8 cellular contexts compared by ENCODE assay signal in genomic region chr20:62120990-62121775, GRCh38. TPM values are rescaled to one million over a fixed set of nuclear protein-coding genes. Genes with fewer than 3 reads are reported as not detected.
A peak's percentile ranks its signal among the peaks of the same experiment; 100 is the strongest.
DNase-seq lines count a peak whose midpoint lies in the region; ATAC-seq and TF ChIP-seq lines count a peak whose summit lies in the region.

No MANE protein-coding gene starts in this region.

- H3K4me1 ChIP-seq in Panc1 (ENCODE audit: control insufficient read depth, insufficient read depth, low read length), result peaks cover 22% of the 10 kb centered on the region
- H3K4me1 ChIP-seq in duodenal mucosa (ENCODE audit: control insufficient read depth in 1 of 2, insufficient read depth in 2 of 2, low read length in 2 of 2), result peaks cover 33 to 54% of the 10 kb centered on the region in 2 donors
- H3K4me1 ChIP-seq in mucosa of stomach (ENCODE audit: control insufficient read depth, insufficient read depth, low read length), result peaks cover 12% of the 10 kb centered on the region

- H3K4me3 Mint-ChIP-seq in activated CD4-positive, alpha-beta T cell treated with anti-CD3 and anti-CD28 coated beads, Interleukin-2, amount 10 ng/mL, durations not matched to agents 7 days and 5 days, result peak overlapping the region; percentile 85

- DNase-seq in activated CD4-positive, alpha-beta T cell treated with anti-CD3 and anti-CD28 coated beads, Interleukin-2, amount 10 ng/mL, durations not matched to agents 7 days and 5 days, result no peak
- DNase-seq in activated CD4-positive, alpha-beta T cell treated with anti-CD3 and anti-CD28 coated beads, Interleukin-2, amount 50 U/mL, for 4 hours, result no peak
- DNase-seq in Panc1 (ENCODE audit: low read depth, low spot score), result no peak
- DNase-seq in DMS114 treated with DMSO at 0.1 percent for 48 hours (lab: John Stamatoyannopoulos, UW; ENCODE audit: unreplicated experiment), result no peak
- no peak for DNase-seq in KBM-7

- H3K4me3 ChIP-seq in Panc1 (ENCODE audit: low read depth in 2 of 2, low read length in 2 of 2) (peak overlapping the region; percentile 70 to 80), duodenal mucosa (ENCODE audit: low read depth in 1 of 2, low read length in 2 of 2) (peak overlapping the region; percentile 69 to 74), mucosa of stomach (ENCODE audit: low read length) (peak overlapping the region; percentile 67)

- H3K27ac ChIP-seq in Panc1 (ENCODE audit: low read length) (peak overlapping the region; percentile 90), duodenal mucosa (ENCODE audit: low read depth, low read length) (peak overlapping the region; percentile 89)

- H3K27me3 ChIP-seq in Panc1 (ENCODE audit: control insufficient read depth, insufficient read depth, low read length), result no peaks in the 10 kb centered on the region
- H3K27me3 ChIP-seq in duodenal mucosa (ENCODE audit: control insufficient read depth in 1 of 2, insufficient read depth in 2 of 2, low read length in 2 of 2), result peaks cover 0 to 3% of the 10 kb centered on the region in 2 donors
- H3K27me3 ChIP-seq in mucosa of stomach (ENCODE audit: control insufficient read depth, insufficient read depth, low read length), result peaks cover 24% of the 10 kb centered on the region

- TSS peak; percentile 84 for BruUV-seq in Panc1 (replicated peaks; lab: Mats Ljungman, UMichigan)

- no peaks in the 10 kb centered on the region for H3K27me3 Mint-ChIP-seq in activated CD4-positive, alpha-beta T cell treated with anti-CD3 and anti-CD28 coated beads, Interleukin-2, amount 10 ng/mL, durations not matched to agents 7 days and 5 days

- H3K36me3 ChIP-seq in Panc1 (ENCODE audit: control insufficient read depth, insufficient read depth, low read length), result peaks cover 7% of the 10 kb centered on the region
- H3K36me3 ChIP-seq in duodenal mucosa (ENCODE audit: control insufficient read depth in 1 of 2, insufficient read depth in 2 of 2, low read length in 2 of 2), result peaks cover 7 to 17% of the 10 kb centered on the region in 2 donors
- no peaks in the 10 kb centered on the region for H3K36me3 ChIP-seq in mucosa of stomach (ENCODE audit: control insufficient read depth, insufficient read depth, low read length)

- CTCF ChIA-PET in activated CD4-positive, alpha-beta T cell treated with anti-CD3 and anti-CD28 coated beads, Interleukin-2, amount 10 ng/mL, durations not matched to agents 7 days and 5 days (lab: Charles Lee), result interaction anchor here (0.6 to 1.9 kb wide), 4 partner anchors 15 to 725 kb away, joined by 3 to 7 read pairs (median 3); no protein-coding TSS in a partner anchor
- CTCF ChIA-PET in Panc1 (lab: Charles Lee), result interaction anchor here (0.6 kb wide), 1 partner anchor 181 kb away, joined by 12 read pairs; no protein-coding TSS in a partner anchor

- H3K27ac Mint-ChIP-seq in activated CD4-positive, alpha-beta T cell treated with anti-CD3 and anti-CD28 coated beads, Interleukin-2, amount 10 ng/mL, durations not matched to agents 7 days and 5 days, result peak overlapping the region; percentile 92

- ATAC-seq in HG02763 (IDR thresholded peaks at IDR 0.05; ENCODE audit: unreplicated experiment) (peak; percentile 2), Panc1 (peak; percentile 20)

- in situ Hi-C loops in Panc1 (cut with HindIII; ENCODE audit: low pct_unique_long_range_greater_than_20kb, low sequenced_read_pairs) (no loop called here), KBM-7 (cut with MboI; ENCODE audit: low pct_unique_long_range_greater_than_20kb, low sequenced_read_pairs) (no loop called here)

- H3K36me3 Mint-ChIP-seq in activated CD4-positive, alpha-beta T cell treated with anti-CD3 and anti-CD28 coated beads, Interleukin-2, amount 10 ng/mL, durations not matched to agents 7 days and 5 days (ENCODE audit: low read depth), result peaks cover 22% of the 10 kb centered on the region

- no peaks in the 10 kb centered on the region for H3K9me3 Mint-ChIP-seq in activated CD4-positive, alpha-beta T cell treated with anti-CD3 and anti-CD28 coated beads, Interleukin-2, amount 10 ng/mL, durations not matched to agents 7 days and 5 days

- H3K9ac ChIP-seq in duodenal mucosa (ENCODE audit: low read depth in 1 of 2, low read length in 2 of 2) (peak overlapping the region; percentile 65 to 69), mucosa of stomach (ENCODE audit: low read length) (peak overlapping the region; percentile 72)

- H3K9me3 ChIP-seq in Panc1 (ENCODE audit: control insufficient read depth, insufficient read depth, low read depth, low read length), result no peaks in the 10 kb centered on the region
- H3K9me3 ChIP-seq in duodenal mucosa (ENCODE audit: control insufficient read depth in 1 of 2, low read length in 2 of 2), result no peaks in the 10 kb centered on the region
- no peaks in the 10 kb centered on the region for H3K9me3 ChIP-seq in mucosa of stomach (ENCODE audit: control insufficient read depth, low read length)

- POLR2A ChIA-PET in activated CD4-positive, alpha-beta T cell treated with anti-CD3 and anti-CD28 coated beads, Interleukin-2, amount 10 ng/mL, durations not matched to agents 7 days and 5 days (lab: Charles Lee), result interaction anchor here (1.1 to 1.5 kb wide), 2 partner anchors 22 to 55 kb away, joined by 3 to 7 read pairs; partner anchors contain the start of genes PSMA7, SS18L1 and TAF4
- POLR2A ChIA-PET in Panc1 (lab: Charles Lee), result interaction anchor here (0.5 to 1.4 kb wide), 4 partner anchors 20 to 88 kb away, joined by 3 to 11 read pairs (median 6); no protein-coding TSS in a partner anchor

- H3K4me1 Mint-ChIP-seq in activated CD4-positive, alpha-beta T cell treated with anti-CD3 and anti-CD28 coated beads, Interleukin-2, amount 10 ng/mL, durations not matched to agents 7 days and 5 days, result peaks cover 54% of the 10 kb centered on the region

- intact Hi-C loops in Panc1 (cut with micrococcal nuclease; ENCODE audit: unreplicated experiment), result no loop called here

- no peak for TF ChIP-seq CTCF in Panc1 (IDR thresholded peaks at IDR 0.05)

RNA-seq across cellular contexts. Expression of gene LSM14B, which starts 1.1 kb away (rescaled TPM):
- 10 to 100 TPM; 42.6 to 47.1 TPM for total RNA-seq in activated CD4-positive, alpha-beta T cell treated with anti-CD3 and anti-CD28 coated beads, Interleukin-2, amount 10 ng/mL, durations not matched to agents 7 days and 5 days
- 52.2 TPM for total RNA-seq in Panc1 (2021; ENCODE audit: unreplicated experiment)
- polyA plus RNA-seq in Panc1 (2012; ENCODE audit: insufficient read length), result 50.1 TPM

RNA-seq across cellular contexts. Expression of gene PSMA7, which starts 22.0 kb away (rescaled TPM):
- total RNA-seq in activated CD4-positive, alpha-beta T cell treated with anti-CD3 and anti-CD28 coated beads, Interleukin-2, amount 10 ng/mL, durations not matched to agents 7 days and 5 days, result 100 to 1,000 TPM; 250 to 306 TPM
- total RNA-seq in Panc1 (2021; ENCODE audit: unreplicated experiment), result 402 TPM
- 469 TPM for polyA plus RNA-seq in Panc1 (2012; ENCODE audit: insufficient read length)

RNA-seq across cellular contexts. Expression of gene SS18L1, which starts 22.4 kb away (rescaled TPM):
- 10 to 100 TPM; 17.3 to 19.7 TPM for total RNA-seq in activated CD4-positive, alpha-beta T cell treated with anti-CD3 and anti-CD28 coated beads, Interleukin-2, amount 10 ng/mL, durations not matched to agents 7 days and 5 days
- total RNA-seq in Panc1 (2021; ENCODE audit: unreplicated experiment), result 21.6 TPM
- 23.7 TPM for polyA plus RNA-seq in Panc1 (2012; ENCODE audit: insufficient read length)

RNA-seq across cellular contexts. Expression of gene TAF4, which starts 55.5 kb away (rescaled TPM):
- total RNA-seq in activated CD4-positive, alpha-beta T cell treated with anti-CD3 and anti-CD28 coated beads, Interleukin-2, amount 10 ng/mL, durations not matched to agents 7 days and 5 days, result 10 to 100 TPM; 24.2 to 32.0 TPM
- 21.0 TPM for total RNA-seq in Panc1 (2021; ENCODE audit: unreplicated experiment)
- 27.9 TPM for polyA plus RNA-seq in Panc1 (2012; ENCODE audit: insufficient read length)
